17 cellular contexts compared by ENCODE assay signal in the genomic region with DNA sequence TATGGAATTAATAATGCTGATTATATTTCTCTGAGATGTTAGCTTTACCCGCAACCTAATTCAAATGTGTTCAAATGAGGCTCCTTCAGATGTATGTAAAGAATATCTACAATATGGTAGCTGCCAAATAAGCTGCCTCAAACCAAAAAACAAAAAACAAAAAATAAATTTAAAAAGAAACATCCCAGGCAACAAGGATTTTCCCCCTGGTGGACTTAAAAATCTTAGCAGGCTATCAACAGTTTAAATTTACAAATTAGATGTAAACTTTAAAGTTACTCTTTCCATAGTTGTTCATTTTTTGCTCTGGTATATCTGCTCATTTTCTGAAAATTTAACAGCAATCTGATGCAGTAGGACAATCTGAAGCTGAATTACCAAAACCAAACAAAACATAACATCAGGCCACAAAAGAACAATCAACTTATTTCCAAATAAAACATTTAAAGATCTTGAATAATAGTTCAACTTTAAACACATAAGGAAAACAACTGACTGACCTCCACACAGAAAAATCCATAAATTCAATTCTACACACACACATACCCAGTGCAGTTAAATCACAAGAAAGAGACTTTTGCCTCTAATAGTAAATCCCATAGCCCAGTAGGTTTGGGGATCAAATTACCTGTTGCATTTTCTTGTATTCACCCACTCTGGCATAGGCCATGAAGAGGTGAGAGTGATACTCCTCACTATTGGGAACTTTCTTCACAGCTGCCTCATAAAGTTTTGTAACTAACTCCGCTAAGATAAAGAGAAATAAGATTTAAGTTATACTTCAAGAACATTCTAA. TPM values are rescaled to one million over a fixed set of nuclear protein-coding genes. Genes with fewer than 3 reads are reported as not detected.
A peak's percentile ranks its signal among the peaks of the same experiment; 100 is the strongest.
DNase-seq lines count a peak whose midpoint lies in the region; FAIRE-seq and TF ChIP-seq lines count a peak whose summit lies in the region.
"Had no signal": no experiment of that assay in that cellular context is flagged by ENCODE, and none has a peak within 500 bp of the region (broad histone marks: within the 10 kb centered on the region; RNA-seq: fewer than 3 reads in every experiment).

No MANE protein-coding gene starts in this region.

- no peaks in the 10 kb centered on the region for H3K9me3 ChIP-seq in A673 (ENCODE audit: low read depth, low read length, poor library complexity, severe bottlenecking)
- H3K9me3 ChIP-seq in CD8-positive, alpha-beta memory T cell (ENCODE audit: low read length), result no peaks in the 10 kb centered on the region

- TF ChIP-seq CTCF in A673 (conservative IDR thresholded peaks at IDR 0.05; ENCODE audit: low read depth, low read length) (no peak; the same call in 1 of the 2 replicates), D721Med (IDR thresholded peaks at IDR 0.05; ENCODE audit: insufficient read depth, missing control alignments) (no peak)

- no peaks in the 10 kb centered on the region for H3K27me3 Mint-ChIP-seq in CD8-positive, alpha-beta memory T cell
- no peaks in the 10 kb centered on the region for H3K27me3 Mint-ChIP-seq in activated T-helper 1 cell treated with anti-CD3 and anti-CD28 coated beads, Interleukin-12 subunit alpha, Interleukin-12 subunit beta, Interleukin-2, Interleukin-4 antibody, amounts not matched to agents 30 ng/mL and 10 ng/mL and 1 ng/mL, durations not matched to agents 14 hours and 24 hours and 36 hours (ENCODE audit: insufficient read depth)
- H3K27me3 Mint-ChIP-seq: effector memory CD8-positive, alpha-beta T cell had no signal

- no peak overlapping the region for H3K4me3 Mint-ChIP-seq in CD8-positive, alpha-beta memory T cell
- no peak overlapping the region for H3K4me3 Mint-ChIP-seq in activated T-helper 1 cell treated with anti-CD3 and anti-CD28 coated beads, Interleukin-12 subunit alpha, Interleukin-12 subunit beta, Interleukin-2, Interleukin-4 antibody, amounts not matched to agents 30 ng/mL and 10 ng/mL and 1 ng/mL, durations not matched to agents 14 hours and 24 hours and 36 hours
- H3K4me3 Mint-ChIP-seq: CD14-positive monocyte; effector memory CD8-positive, alpha-beta T cell had no signal

- H3K9me3 Mint-ChIP-seq in CD8-positive, alpha-beta memory T cell, result no peaks in the 10 kb centered on the region
- no peaks in the 10 kb centered on the region for H3K9me3 Mint-ChIP-seq in activated T-helper 1 cell treated with anti-CD3 and anti-CD28 coated beads, Interleukin-12 subunit alpha, Interleukin-12 subunit beta, Interleukin-2, Interleukin-4 antibody, amounts not matched to agents 30 ng/mL and 10 ng/mL and 1 ng/mL, durations not matched to agents 14 hours and 24 hours and 36 hours
- H3K9me3 Mint-ChIP-seq: CD14-positive monocyte; effector memory CD8-positive, alpha-beta T cell had no signal

- intact Hi-C loops in A673 (cut with micrococcal nuclease; ENCODE audit: unreplicated experiment), result no loop called here
- intact Hi-C loops in activated T-helper 1 cell treated with anti-CD3 and anti-CD28 coated beads, Interleukin-12 subunit alpha, Interleukin-12 subunit beta, Interleukin-2, Interleukin-4 antibody, amounts not matched to agents 30 ng/mL and 10 ng/mL and 1 ng/mL, durations not matched to agents 14 hours and 24 hours and 36 hours (cut with micrococcal nuclease), result no loop called here

- CTCF ChIA-PET in A673 (lab: Charles Lee), result interaction anchor here (0.6 to 0.7 kb wide), 2 partner anchors 314 to 452 kb away, joined by 3 to 5 read pairs; no protein-coding TSS in a partner anchor
- CTCF ChIA-PET in CD8-positive, alpha-beta memory T cell (lab: Charles Lee), result interaction anchor here (0.6 kb wide), 1 partner anchor 127 kb away, joined by 3 read pairs; no protein-coding TSS in a partner anchor

- BruUV-seq in A673 (replicated peaks; lab: Mats Ljungman, UMichigan), result TSS peak; percentile 8

- H3K27ac Mint-ChIP-seq in CD8-positive, alpha-beta memory T cell, result peak overlapping the region in 5 of 8 donors; percentile 14 to 91 (median 61)
- peak overlapping the region; percentile 24 for H3K27ac Mint-ChIP-seq in activated T-helper 1 cell treated with anti-CD3 and anti-CD28 coated beads, Interleukin-12 subunit alpha, Interleukin-12 subunit beta, Interleukin-2, Interleukin-4 antibody, amounts not matched to agents 30 ng/mL and 10 ng/mL and 1 ng/mL, durations not matched to agents 14 hours and 24 hours and 36 hours

- H3K4me3 ChIP-seq in A673 (ENCODE audit: low read depth, low read length, poor library complexity, severe bottlenecking), result no peak overlapping the region
- no peak overlapping the region for H3K4me3 ChIP-seq in CD8-positive, alpha-beta memory T cell (ENCODE audit: low read length)

- FAIRE-seq in D721Med (lab: Jason Lieb, UNC), result no peak
- FAIRE-seq: GM19239, keratinocyte had no signal

- POLR2A ChIA-PET in A673 (lab: Charles Lee; ENCODE audit: low non-redundant PET), result no interaction called here
- POLR2A ChIA-PET in CD8-positive, alpha-beta memory T cell (lab: Charles Lee), result no interaction called here

- H3K4me1 ChIP-seq in A673 (ENCODE audit: insufficient read depth, low read length, poor library complexity, severe bottlenecking), result no peaks in the 10 kb centered on the region
- no peaks in the 10 kb centered on the region for H3K4me1 ChIP-seq in CD8-positive, alpha-beta memory T cell (ENCODE audit: insufficient read depth, low read length)

- H3K36me3 ChIP-seq in A673 (ENCODE audit: insufficient read depth, low read length, poor library complexity, severe bottlenecking), result peaks cover 63% of the 10 kb centered on the region
- H3K36me3 ChIP-seq in CD8-positive, alpha-beta memory T cell (ENCODE audit: insufficient read depth, low read length), result no peaks in the 10 kb centered on the region

- DNase-seq in A673 (ENCODE audit: low spot score) (no peak), left kidney (ENCODE audit: low read depth, low spot score) (peak; percentile 68), D721Med (ENCODE audit: insufficient read length, low spot score) (no peak), mucosa of gallbladder (ENCODE audit: low spot score) (no peak), epidermal melanocyte (ENCODE audit: insufficient read length, low spot score) (no peak)
- DNase-seq in CD8-positive, alpha-beta memory T cell, result no peak
- no peak for DNase-seq in activated T-helper 1 cell treated with anti-CD3 and anti-CD28 coated beads, Interleukin-12 subunit alpha, Interleukin-12 subunit beta, Interleukin-2, Interleukin-4 antibody, amounts not matched to agents 30 ng/mL and 10 ng/mL and 1 ng/mL, durations not matched to agents 14 hours and 24 hours and 36 hours (ENCODE audit: low spot score)
- DNase-seq in NK-92 treated with Interleukin-12 subunit alpha and Interleukin-12 subunit beta, amount 100 ng/mL, for 24 hours (lab: John Stamatoyannopoulos, UW), result no peak
- DNase-seq: activated CD4-positive, alpha-beta T cell treated with anti-CD3 and anti-CD28 coated beads for 1 hour; effector memory CD8-positive, alpha-beta T cell; NCI-H1092; stimulated activated CD4-positive, alpha-beta T cell treated with anti-CD3 and anti-CD28 coated beads, Interleukin-2, amount 100 ng/mL, for 48 hours; SW 1271; trophoblast cell had no signal

- no peaks in the 10 kb centered on the region for H3K27me3 ChIP-seq in A673 (replicated peaks; ENCODE audit: insufficient read depth, low read depth, low read length, poor library complexity)
- no peaks in the 10 kb centered on the region for H3K27me3 ChIP-seq in CD8-positive, alpha-beta memory T cell (ENCODE audit: insufficient read depth, low read length, poor library complexity, severe bottlenecking)

- H3K27ac ChIP-seq in A673 (ENCODE audit: low read depth, low read length, poor library complexity, severe bottlenecking), result no peak overlapping the region
- H3K27ac ChIP-seq in CD8-positive, alpha-beta memory T cell (ENCODE audit: low read depth, low read length), result no peak overlapping the region

- peaks cover 3 to 64% (median 16%) of the 10 kb centered on the region in 3 donors for H3K36me3 Mint-ChIP-seq in CD8-positive, alpha-beta memory T cell
- H3K36me3 Mint-ChIP-seq in activated T-helper 1 cell treated with anti-CD3 and anti-CD28 coated beads, Interleukin-12 subunit alpha, Interleukin-12 subunit beta, Interleukin-2, Interleukin-4 antibody, amounts not matched to agents 30 ng/mL and 10 ng/mL and 1 ng/mL, durations not matched to agents 14 hours and 24 hours and 36 hours (ENCODE audit: low read depth), result peaks cover 38% of the 10 kb centered on the region

- H3K4me1 Mint-ChIP-seq in CD8-positive, alpha-beta memory T cell, result peaks cover 12 to 21% (median 14%) of the 10 kb centered on the region in 3 donors
- H3K4me1 Mint-ChIP-seq in activated T-helper 1 cell treated with anti-CD3 and anti-CD28 coated beads, Interleukin-12 subunit alpha, Interleukin-12 subunit beta, Interleukin-2, Interleukin-4 antibody, amounts not matched to agents 30 ng/mL and 10 ng/mL and 1 ng/mL, durations not matched to agents 14 hours and 24 hours and 36 hours (ENCODE audit: low read depth), result peaks cover 32% of the 10 kb centered on the region

RNA-seq across cellular contexts. Expression of gene NAA25, which starts 21.3 kb away (rescaled TPM):
- total RNA-seq in A673 (2021) (67.4 and 70.5 TPM in 2 replicates), mucosa of gallbladder (15.8 TPM)
- total RNA-seq in CD8-positive, alpha-beta memory T cell, result 10 to 100 TPM; 39.0 to 41.5 TPM
- polyA plus RNA-seq in CD8-positive, alpha-beta memory T cell, result 18.4 TPM
- 52.2 and 58.1 TPM in 2 replicates for total RNA-seq in activated T-helper 1 cell treated with anti-CD3 and anti-CD28 coated beads, Interleukin-12 subunit alpha, Interleukin-12 subunit beta, Interleukin-2, Interleukin-4 antibody, amounts not matched to agents 30 ng/mL and 10 ng/mL and 1 ng/mL, durations not matched to agents 14 hours and 24 hours and 36 hours

RNA-seq across cellular contexts. Expression of gene TRAFD1, which starts 38.1 kb away (rescaled TPM):
- total RNA-seq in A673 (2021) (35.2 and 37.8 TPM in 2 replicates), mucosa of gallbladder (28.1 TPM)
- total RNA-seq in CD8-positive, alpha-beta memory T cell, result 10 to 100 TPM; 34.5 TPM
- 55.6 TPM for polyA plus RNA-seq in CD8-positive, alpha-beta memory T cell
- 46.5 and 46.7 TPM in 2 replicates for total RNA-seq in activated T-helper 1 cell treated with anti-CD3 and anti-CD28 coated beads, Interleukin-12 subunit alpha, Interleukin-12 subunit beta, Interleukin-2, Interleukin-4 antibody, amounts not matched to agents 30 ng/mL and 10 ng/mL and 1 ng/mL, durations not matched to agents 14 hours and 24 hours and 36 hours
